7 cellular contexts compared by ENCODE assay signal in the genomic region with DNA sequence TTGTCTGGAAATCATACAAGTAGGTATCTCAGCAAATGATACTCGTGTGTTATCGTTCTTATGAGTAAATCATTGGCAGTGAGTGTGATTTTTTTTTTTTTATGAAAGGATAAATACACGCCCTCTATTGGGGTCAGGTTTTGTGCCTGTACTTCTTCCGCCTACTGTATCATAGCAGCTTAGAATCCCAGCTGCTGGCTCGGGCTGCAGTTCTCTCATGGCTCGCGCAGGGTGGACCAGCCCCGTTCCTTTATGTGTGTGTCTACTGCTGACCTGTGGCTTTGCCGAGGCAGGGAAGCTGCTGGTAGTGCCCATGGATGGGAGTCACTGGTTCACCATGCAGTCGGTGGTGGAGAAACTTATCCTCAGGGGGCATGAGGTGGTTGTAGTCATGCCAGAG. TPM values are rescaled to one million over a fixed set of nuclear protein-coding genes. Genes with fewer than 3 reads are reported as not detected.
"Had no signal": no experiment of that assay in that cellular context is flagged by ENCODE, and none has a peak within 500 bp of the region (broad histone marks: within the 10 kb centered on the region; RNA-seq: fewer than 3 reads in every experiment).

A gene (plus strand): TSS at position 143 of the 400 bp plus-strand sequence. CDS start 75 bp downstream, at position 218.

RNA-seq across cellular contexts. Expression of the gene that starts here (rescaled TPM):
- total RNA-seq: LHCN-M2, MCF 10A, NCI-H460, OCI-LY7, PC-3, Right ventricle myocardium superior, SJSA1 had no signal
